Comparison of ENCODE assay signal across 8 cellular contexts in genomic region chr9:135961277-135961705, GRCh38. TPM values are rescaled to one million over a fixed set of nuclear protein-coding genes. Genes with fewer than 3 reads are reported as not detected.
DNase-seq lines count a peak whose midpoint lies in the region; ATAC-seq and TF ChIP-seq lines count a peak whose summit lies in the region.

TSS of gene UBAC1 (minus strand) at chr9:135961373. CDS start at chr9:135961162, 211 bp downstream.

- H3K27me3 ChIP-seq in SU-DHL-6 (ENCODE audit: low read length): no peaks in the 10 kb centered on the region
- H3K27me3 ChIP-seq in ovary: no peaks in the 10 kb centered on the region
- H3K27me3 ChIP-seq in thymus (ENCODE audit: control insufficient read depth, insufficient read depth): no peaks in the 10 kb centered on the region

- H3K9me3 ChIP-seq in SU-DHL-6 (ENCODE audit: insufficient read depth, low read length): no peaks in the 10 kb centered on the region
- H3K9me3 ChIP-seq in ovary: no peaks in the 10 kb centered on the region
- no peaks in the 10 kb centered on the region for H3K9me3 ChIP-seq in thymus (ENCODE audit: control insufficient read depth)

- peaks cover 23% of the 10 kb centered on the region for H3K4me1 Mint-ChIP-seq in activated naive CD8-positive, alpha-beta T cell treated with anti-CD3 and anti-CD28 coated beads, Interleukin-2, amount 10 ng/mL, durations not matched to agents 7 days and 5 days

- ATAC-seq in HG02759 (IDR thresholded peaks at IDR 0.05; ENCODE audit: unreplicated experiment): peak; percentile 92
- peak; percentile 88 for ATAC-seq in activated naive CD8-positive, alpha-beta T cell treated with anti-CD3 and anti-CD28 coated beads, Interleukin-2, amount 10 ng/mL, durations not matched to agents 7 days and 5 days (ENCODE audit: low read depth)
- ATAC-seq in Right ventricle myocardium inferior: peak; percentile 88

- no peaks in the 10 kb centered on the region for H3K36me3 ChIP-seq in SU-DHL-6 (ENCODE audit: low read length)
- H3K36me3 ChIP-seq in ovary: no peaks in the 10 kb centered on the region
- peaks cover 4% of the 10 kb centered on the region for H3K36me3 ChIP-seq in thymus (ENCODE audit: control insufficient read depth, insufficient read depth)

- TF ChIP-seq EP300 in ovary (IDR thresholded peaks at IDR 0.05): peak; percentile 56

- no peaks in the 10 kb centered on the region for H3K9me3 Mint-ChIP-seq in activated naive CD8-positive, alpha-beta T cell treated with anti-CD3 and anti-CD28 coated beads, Interleukin-2, amount 10 ng/mL, durations not matched to agents 7 days and 5 days

- H2AFZ ChIP-seq in SU-DHL-6 (ENCODE audit: low read depth, low read length, severe bottlenecking): peak within 1 kb of the TSS; percentile 94

- H3K4me1 ChIP-seq in ovary (ENCODE audit: insufficient read depth) (peaks cover 4% of the 10 kb centered on the region), thymus (ENCODE audit: control insufficient read depth, insufficient read depth, low read length) (peaks cover 3% of the 10 kb centered on the region)

- H3K36me3 Mint-ChIP-seq in activated naive CD8-positive, alpha-beta T cell treated with anti-CD3 and anti-CD28 coated beads, Interleukin-2, amount 10 ng/mL, durations not matched to agents 7 days and 5 days: no peaks in the 10 kb centered on the region

- H3K27me3 Mint-ChIP-seq in activated naive CD8-positive, alpha-beta T cell treated with anti-CD3 and anti-CD28 coated beads, Interleukin-2, amount 10 ng/mL, durations not matched to agents 7 days and 5 days: peaks cover 8% of the 10 kb centered on the region

- H3K9me2 ChIP-seq in SU-DHL-6 (replicated peaks; ENCODE audit: insufficient read depth, low read length): no peaks in the 10 kb centered on the region

- H3F3A ChIP-seq in SU-DHL-6 (ENCODE audit: insufficient read depth): no peaks in the 10 kb centered on the region

- POLR2A ChIA-PET in activated naive CD8-positive, alpha-beta T cell treated with anti-CD3 and anti-CD28 coated beads, Interleukin-2, amount 10 ng/mL, durations not matched to agents 7 days and 5 days (lab: Charles Lee): interaction anchor here (0.5 to 1.9 kb wide), 4 partner anchors 9 to 158 kb away, joined by 3 to 5 read pairs (median 5); partner anchors contain the start of gene CAMSAP1

- peak within 1 kb of the TSS; percentile 73 for H3K27ac Mint-ChIP-seq in activated naive CD8-positive, alpha-beta T cell treated with anti-CD3 and anti-CD28 coated beads, Interleukin-2, amount 10 ng/mL, durations not matched to agents 7 days and 5 days

- DNase-seq in GM10266 (ENCODE audit: extremely low spot score): peak; percentile 100
- DNase-seq in NCI-H128 (lab: John Stamatoyannopoulos, UW; ENCODE audit: unreplicated experiment): peak; percentile 92
- DNase-seq in activated naive CD8-positive, alpha-beta T cell treated with anti-CD3 and anti-CD28 coated beads, Interleukin-2, amount 10 ng/mL, durations not matched to agents 7 days and 5 days: peak; percentile 97
- DNase-seq in Right ventricle myocardium inferior (ENCODE audit: missing footprints): peak; percentile 99
- DNase-seq in ovary: peak; percentile 94 to 97 (median 95)

- TF ChIP-seq CTCF in GM10266 (IDR thresholded peaks at IDR 0.05; ENCODE audit: control insufficient read depth, insufficient read depth, low read depth, missing control alignments) (peak; percentile 21), SU-DHL-6 (IDR thresholded peaks at IDR 0.05; ENCODE audit: insufficient read depth, low read length, poor library complexity, severe bottlenecking) (no peak), ovary (IDR thresholded peaks at IDR 0.05) (peak in 2 of 3 donors; percentile 78 to 92)

- H3K4me3 ChIP-seq in SU-DHL-6 (ENCODE audit: insufficient read depth, low read length, poor library complexity, severe bottlenecking) (peak within 1 kb of the TSS; percentile 97), ovary (peak within 1 kb of the TSS; percentile 98), thymus (ENCODE audit: low read length) (peak within 1 kb of the TSS; percentile 74)

- WGBS in ovary, 3 donors: 0 to 1% (median 1%) methylated on average over 22 to 53 of the region's 53 CpGs
- under 1% methylated on average over 53 of the region's 53 CpGs for WGBS in thymus

- H3K27ac ChIP-seq in SU-DHL-6 (ENCODE audit: low read depth, low read length) (peak within 1 kb of the TSS; percentile 20), ovary (peak within 1 kb of the TSS; percentile 39 to 42), thymus (ENCODE audit: low read depth) (peak within 1 kb of the TSS; percentile 67)

- no peak for TF ChIP-seq POLR2A in ovary (IDR thresholded peaks at IDR 0.05)

- intact Hi-C loops in Right ventricle myocardium inferior (cut with DNase I): loop anchor here (2.0 to 10.0 kb wide), 4 partner anchors 54 to 356 kb away; partner anchors contain the start of genes CAMSAP1, QSOX2 and TMEM250
- intact Hi-C loops in ovary (cut with DNase I): loop anchor here (5.0 to 10.0 kb wide), 5 partner anchors 96 to 359 kb away; partner anchors contain the start of genes KCNT1 (in 1 of the 4) and QSOX2 (in 1 of the 4)

- H3K79me2 ChIP-seq in SU-DHL-6 (ENCODE audit: insufficient read depth, low read length): peaks cover 44% of the 10 kb centered on the region

- peak within 1 kb of the TSS; percentile 87 for H3K4me3 Mint-ChIP-seq in activated naive CD8-positive, alpha-beta T cell treated with anti-CD3 and anti-CD28 coated beads, Interleukin-2, amount 10 ng/mL, durations not matched to agents 7 days and 5 days

- no peaks in the 10 kb centered on the region for H4K20me1 ChIP-seq in SU-DHL-6 (ENCODE audit: low read depth, low read length)

- peak within 1 kb of the TSS; percentile 90 for H3K4me2 ChIP-seq in SU-DHL-6 (ENCODE audit: low read depth, low read length, poor library complexity, severe bottlenecking)

- H3K9ac ChIP-seq in SU-DHL-6 (ENCODE audit: low read length): peak within 1 kb of the TSS; percentile 97

RNA-seq across cellular contexts. Expression of gene UBAC1, which starts in this region (rescaled TPM):
- total RNA-seq in activated naive CD8-positive, alpha-beta T cell treated with anti-CD3 and anti-CD28 coated beads, Interleukin-2, amount 10 ng/mL, durations not matched to agents 7 days and 5 days: 10 to 100 TPM; 30.5 to 31.0 TPM
- total RNA-seq in Right ventricle myocardium inferior (119 TPM), ovary (10 to 100 TPM; 29.4 to 42.0 (median 34.9) TPM)
- polyA plus RNA-seq in ovary (10 to 100 TPM; 19.7 to 33.3 TPM), thymus (73.6 TPM)

Comparison
In these comparisons a context has a peak if more than half of its experiments do, and no peak if none do; other contexts are left out.
1. Peak in every context shown above with its lines: DNase-seq, ATAC-seq, H3K4me3 ChIP-seq and H3K27ac ChIP-seq.